11 cellular contexts compared by ENCODE assay signal in genomic region chr7:121084748-121085336, GRCh38.
DNase-seq lines count a peak whose midpoint lies in the region; ATAC-seq, FAIRE-seq and TF ChIP-seq lines count a peak whose summit lies in the region.
"Had no signal": no experiment of that assay in that cellular context is flagged by ENCODE, and none has a peak within 500 bp of the region (broad histone marks: within the 10 kb centered on the region; RNA-seq: fewer than 3 reads in every experiment).

No MANE protein-coding gene starts in this region.

- ATAC-seq in SK-N-SH treated with all-trans-retinoic acid at 6 μM for 48 hours (peak; percentile 87), GM21717 (IDR thresholded peaks at IDR 0.05; ENCODE audit: unreplicated experiment) (no peak)
- ATAC-seq: effector memory CD8-positive, alpha-beta T cell; mucosa of descending colon had no signal

- no peak for FAIRE-seq in GM12892 (lab: Jason Lieb, UNC)

- no peaks in the 10 kb centered on the region for H3K27me3 ChIP-seq in rectal smooth muscle tissue (ENCODE audit: control insufficient read depth, insufficient read depth, low read length)

- no peak for TF ChIP-seq CTCF in fibroblast of the aortic adventitia (IDR thresholded peaks at IDR 0.05; ENCODE audit: insufficient read depth, low read length)

- H3K36me3 ChIP-seq in rectal smooth muscle tissue (ENCODE audit: control insufficient read depth, insufficient read depth, low read length): no peaks in the 10 kb centered on the region

- TF ChIP-seq POLR2A in GM12892 (IDR thresholded peaks at IDR 0.05; ENCODE audit: low read depth, low read length): no peak

- peak; percentile 95 for DNase-seq in EL
- peak; percentile 97 for DNase-seq in fibroblast of the aortic adventitia (ENCODE audit: low read depth)
- DNase-seq in NCI-H128 (lab: John Stamatoyannopoulos, UW; ENCODE audit: unreplicated experiment): no peak
- DNase-seq in anterior cingulate cortex (lab: John Stamatoyannopoulos, UW): no peak
- DNase-seq in GM12892 (ENCODE audit: insufficient read length): no peak
- DNase-seq: activated CD8-positive, alpha-beta memory T cell treated with anti-CD3 and anti-CD28 coated beads, Interleukin-2, amount 50 U/mL, for 4 hours; effector memory CD8-positive, alpha-beta T cell; mucosa of descending colon had no signal

- H3K27ac ChIP-seq in rectal smooth muscle tissue (ENCODE audit: low read depth, low read length): peak overlapping the region; percentile 30

- H3K4me3 ChIP-seq in fibroblast of the aortic adventitia (ENCODE audit: low read depth, low read length): peak overlapping the region; percentile 42
- H3K4me3 ChIP-seq in rectal smooth muscle tissue (ENCODE audit: low read length): no peak overlapping the region
- H3K4me3 ChIP-seq: mucosa of descending colon had no signal

- H3K9ac ChIP-seq in rectal smooth muscle tissue (ENCODE audit: low read length): no peak overlapping the region

- peaks cover 15% of the 10 kb centered on the region for H3K4me1 ChIP-seq in rectal smooth muscle tissue (ENCODE audit: control insufficient read depth, insufficient read depth, low read length)

TF ChIP-seq in SK-N-SH treated with all-trans-retinoic acid at 6 μM for 48 hours, 23 proteins besides CTCF, POLR2A, EP300 and RAD21:
- TF ChIP-seq TCF4 (CRISPR knock-in tag; IDR thresholded peaks at IDR 0.05; ENCODE audit: borderline replicate concordance): no peak
- no peak for TF ChIP-seq ESRRG (CRISPR knock-in tag; IDR thresholded peaks at IDR 0.05)
- TF ChIP-seq CSDC2 (CRISPR knock-in tag; IDR thresholded peaks at IDR 0.05): no peak
- no peak for TF ChIP-seq CSRNP3 (CRISPR knock-in tag; IDR thresholded peaks at IDR 0.05)
- no peak for TF ChIP-seq ARNTL (CRISPR knock-in tag; IDR thresholded peaks at IDR 0.05; ENCODE audit: borderline replicate concordance, low read depth)
- TF ChIP-seq ZFP3 (CRISPR knock-in tag; IDR thresholded peaks at IDR 0.05): no peak
- TF ChIP-seq POU6F1 (CRISPR knock-in tag; IDR thresholded peaks at IDR 0.05; ENCODE audit: borderline replicate concordance, low read depth): no peak
- no peak for TF ChIP-seq TSHZ2 (CRISPR knock-in tag; IDR thresholded peaks at IDR 0.05)
- TF ChIP-seq PATZ1 (CRISPR knock-in tag; IDR thresholded peaks at IDR 0.05; ENCODE audit: borderline replicate concordance): no peak
- TF ChIP-seq OSR1 (CRISPR knock-in tag; IDR thresholded peaks at IDR 0.05): no peak
- no peak for TF ChIP-seq ZFP30 (CRISPR knock-in tag; IDR thresholded peaks at IDR 0.05)
- no peak for TF ChIP-seq CREB5 (CRISPR knock-in tag; IDR thresholded peaks at IDR 0.05; ENCODE audit: low read depth)
- no peak for TF ChIP-seq SNAI2 (CRISPR knock-in tag; IDR thresholded peaks at IDR 0.05)
- no peak for TF ChIP-seq ZC3H10 (CRISPR knock-in tag; IDR thresholded peaks at IDR 0.05)
- TF ChIP-seq ZNF70 (CRISPR knock-in tag; IDR thresholded peaks at IDR 0.05): no peak
- no peak for TF ChIP-seq ISL1 (CRISPR knock-in tag; IDR thresholded peaks at IDR 0.05)
- TF ChIP-seq ZNF565 (CRISPR knock-in tag; conservative IDR thresholded peaks at IDR 0.05; ENCODE audit: low read depth): no peak

Comparison
In these comparisons a context has a peak if more than half of its experiments do, and no peak if none do; other contexts are left out.
1. DNase-seq: peak in EL (single experiment) and fibroblast of the aortic adventitia (single experiment); none in NCI-H128 (single experiment), anterior cingulate cortex (0 of 58) and GM12892 (single experiment).